8 cellular contexts compared by ENCODE assay signal in genomic region chr2:111121873-111122630, GRCh38. TPM values are rescaled to one million over a fixed set of nuclear protein-coding genes. Genes with fewer than 3 reads are reported as not detected.
DNase-seq lines count a peak whose midpoint lies in the region; ATAC-seq and TF ChIP-seq lines count a peak whose summit lies in the region.

No MANE protein-coding gene starts in this region.

- H3K9me3 Mint-ChIP-seq in nephron, result no peaks in the 10 kb centered on the region

- no peaks in the 10 kb centered on the region for H3K9me3 ChIP-seq in stomach

- peak; percentile 54 for DNase-seq in DMS79 (lab: John Stamatoyannopoulos, UW)
- DNase-seq in KG1 (lab: John Stamatoyannopoulos, UW), result peak; percentile 72
- peak; percentile 91 for DNase-seq in RWPE1 (ENCODE audit: low spot score)
- peak; percentile 93 for DNase-seq in activated effector memory CD4-positive, alpha-beta T cell treated with anti-CD3 and anti-CD28 coated beads, Interleukin-2, amount 50 U/mL, for 16 hours
- peak; percentile 65 for DNase-seq in fibroblast of the conjunctiva (ENCODE audit: low read depth)
- DNase-seq in stomach, result peak; percentile 91

- POLR2A ChIA-PET in RWPE1 (lab: Yijun Ruan, JAX; ENCODE audit: low non-redundant PET), result interaction anchor here (1.4 kb wide), 1 partner anchor 11 kb away, joined by 5 read pairs; no protein-coding TSS in a partner anchor

- H3K36me3 ChIP-seq in stomach, result peaks cover 0 to 33% (median 25%) of the 10 kb centered on the region in 4 donors

- peak overlapping the region in 2 of 3 experiments; percentile 48 to 79 for H3K27ac Mint-ChIP-seq in nephron

- H3K4me3 ChIP-seq in stomach, result peak overlapping the region; percentile 74 to 89 (median 82)

- TF ChIP-seq EP300 in stomach (IDR thresholded peaks at IDR 0.05), result no peak

- H3K36me3 Mint-ChIP-seq in nephron (ENCODE audit: low read depth), result peaks cover 37% of the 10 kb centered on the region

- H3K4me1 ChIP-seq in stomach, result peaks cover 37 to 78% (median 68%) of the 10 kb centered on the region in 4 donors

- intact Hi-C loops in stomach (cut with DNase I; ENCODE audit: low total_unique reads), result no loop called here

- 0 to 1% (median 1%) methylated on average over 51 to 89 of the region's 90 CpGs; no CpG with 5 or more reads in 1 of the 5 donors for WGBS in stomach, 5 donors

- peaks cover 5 to 35% (median 25%) of the 10 kb centered on the region in 3 donors for H3K27me3 ChIP-seq in stomach

- peak; percentile 41 for ATAC-seq in GM21737 (IDR thresholded peaks at IDR 0.05; ENCODE audit: unreplicated experiment)

- TF ChIP-seq CTCF in RWPE1 (conservative IDR thresholded peaks at IDR 0.05; ENCODE audit: low read depth), result no peak
- no peak for TF ChIP-seq CTCF in nephron (IDR thresholded peaks at IDR 0.05; ENCODE audit: unreplicated experiment in 3 of 3)
- TF ChIP-seq CTCF in stomach (IDR thresholded peaks at IDR 0.05), result no peak

- peak overlapping the region; percentile 93 for H3K27ac ChIP-seq in RWPE1
- H3K27ac ChIP-seq in stomach, result peak overlapping the region; percentile 82 to 93 (median 88)

- CTCF ChIA-PET in RWPE1 (lab: Yijun Ruan, JAX), result no interaction called here

- peaks cover 36% of the 10 kb centered on the region for H3K27me3 Mint-ChIP-seq in nephron (ENCODE audit: low read depth)

- peak overlapping the region; percentile 95 to 97 (median 96) for H3K4me3 Mint-ChIP-seq in nephron

- TF ChIP-seq POLR2A in stomach (IDR thresholded peaks at IDR 0.05), result peak in 1 of 4 donors; percentile 39

- peaks cover 43% of the 10 kb centered on the region for H3K4me1 Mint-ChIP-seq in nephron

RNA-seq across cellular contexts. Expression of gene BCL2L11, which starts 1.3 kb away (rescaled TPM):
- 10 to 100 TPM in 3 of 5 donors, 1 to 10 TPM in 1, under 1 TPM in 1; 0.29 to 41.2 (median 16.2) TPM for total RNA-seq in stomach
- polyA plus RNA-seq in stomach, result 1 to 10 TPM; 4.3 to 4.9 (median 4.6) TPM

Comparison
In these comparisons a context has a peak if more than half of its experiments do, and no peak if none do; other contexts are left out.
1. Peak in every context shown above with its lines: DNase-seq, ATAC-seq, H3K4me3 ChIP-seq and H3K27ac ChIP-seq.